Comparison of ENCODE assay signal across 8 cellular contexts in the genomic region with DNA sequence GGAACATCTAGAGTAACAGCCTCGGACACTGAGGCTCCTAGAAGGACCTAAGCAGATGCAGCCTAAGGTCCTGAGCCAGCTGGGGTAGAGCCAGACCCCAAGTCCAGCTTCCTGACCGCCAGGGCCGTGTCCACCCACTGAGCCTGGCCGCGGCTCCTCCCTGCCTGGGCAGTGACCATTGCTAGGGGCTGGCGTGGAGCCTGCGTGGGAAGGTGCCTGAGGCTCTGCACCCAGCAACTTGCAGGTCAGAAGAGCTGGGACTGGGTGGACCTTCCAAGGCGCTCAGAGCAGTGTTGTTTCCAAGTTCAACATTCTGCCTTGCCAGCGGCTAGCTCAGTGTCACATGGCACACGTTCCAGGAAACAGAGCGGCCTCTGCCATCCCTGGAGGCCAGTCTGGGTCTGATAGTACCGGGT.
DNase-seq lines count a peak whose midpoint lies in the region; ATAC-seq, FAIRE-seq and TF ChIP-seq lines count a peak whose summit lies in the region.

No MANE protein-coding gene starts in this region.

- H3K79me2 ChIP-seq in H9 (ENCODE audit: insufficient read depth, low read length) = no peaks in the 10 kb centered on the region
- peaks cover 3% of the 10 kb centered on the region for H3K79me2 ChIP-seq in smooth muscle cell (ENCODE audit: low read depth)

- H3K23ac ChIP-seq in H9 (ENCODE audit: insufficient read length, low read depth, low read length) = no peak overlapping the region

- intact Hi-C loops in breast epithelium (cut with DNase I; ENCODE audit: low total_unique reads) (no loop called here), kidney (cut with DNase I) (no loop called here)

- DNase-seq in H9 = no peak
- DNase-seq in breast epithelium (ENCODE audit: low spot score in 2 of 2) = peak; percentile 87 to 89
- peak; percentile 99 for DNase-seq in kidney
- DNase-seq in smooth muscle cell (lab: John Stamatoyannopoulos, UW; ENCODE audit: unreplicated experiment) = no peak
- DNase-seq in activated CD4-positive, alpha-beta T cell treated with anti-CD3 and anti-CD28 coated beads for 1 hour = no peak
- DNase-seq in GM20000 (ENCODE audit: low spot score) = no peak
- no peak for DNase-seq in NCI-H146 treated with DMSO at 0.1 percent for 48 hours (lab: John Stamatoyannopoulos, UW; ENCODE audit: unreplicated experiment)

- no peak overlapping the region for H3K4ac ChIP-seq in H9 (ENCODE audit: low read depth, low read length)

- H3K36me3 Mint-ChIP-seq in H9 (ENCODE audit: insufficient read depth in 1 of 3, low read depth in 3 of 3) = peaks cover 0 to 2% (median 0%) of the 10 kb centered on the region in 3 experiments; a peak in 1 of 7 replicates

- no peak overlapping the region for H2BK5ac ChIP-seq in H9 (ENCODE audit: insufficient read length, low read length)

- no peak overlapping the region for H3T11ph ChIP-seq in H9 (ENCODE audit: low read length)

- H3K4me1 ChIP-seq in H9 (ENCODE audit: insufficient read depth, low read length) (peaks cover 4% of the 10 kb centered on the region; the same call in 1 of the 2 replicates), breast epithelium (peaks cover 0 to 18% of the 10 kb centered on the region in 2 donors), kidney (ENCODE audit: control insufficient read depth in 1 of 2, insufficient read depth in 1 of 2, low read depth in 1 of 2, low read length in 2 of 2) (peaks cover 14 to 17% of the 10 kb centered on the region in 2 donors), smooth muscle cell (ENCODE audit: low read depth) (no peaks in the 10 kb centered on the region)

- TF ChIP-seq CTCF in H9 (conservative IDR thresholded peaks at IDR 0.05) = no peak
- TF ChIP-seq CTCF in breast epithelium (IDR thresholded peaks at IDR 0.05) = no peak
- TF ChIP-seq CTCF in kidney (IDR thresholded peaks at IDR 0.05; ENCODE audit: borderline replicate concordance, extremely low read depth, insufficient read depth) = no peak
- no peak for TF ChIP-seq CTCF in smooth muscle cell (IDR thresholded peaks at IDR 0.05; ENCODE audit: borderline replicate concordance, insufficient read depth, poor library complexity, severe bottlenecking)
- no peak for TF ChIP-seq CTCF in GM20000 (IDR thresholded peaks at IDR 0.05; ENCODE audit: extremely low read depth, missing control alignments)

- no peak overlapping the region for H2BK20ac ChIP-seq in H9 (ENCODE audit: low read depth, low read length, poor library complexity, severe bottlenecking)

- FAIRE-seq in kidney (lab: Jason Lieb, UNC) = peak; percentile 72

- H3K27me3 ChIP-seq in H9 (ENCODE audit: insufficient read depth, low read length) (no peaks in the 10 kb centered on the region), breast epithelium (no peaks in the 10 kb centered on the region), smooth muscle cell (ENCODE audit: low read depth) (no peaks in the 10 kb centered on the region)

- no peak overlapping the region for H3K56ac ChIP-seq in H9 (ENCODE audit: insufficient read length, low read depth, low read length)

- H3K9me3 ChIP-seq in H9 (ENCODE audit: control insufficient read depth, low read depth, low read length) = no peaks in the 10 kb centered on the region
- H3K9me3 ChIP-seq in breast epithelium = no peaks in the 10 kb centered on the region
- H3K9me3 ChIP-seq in kidney (ENCODE audit: control insufficient read depth in 1 of 2, low read length in 2 of 2) = no peaks in the 10 kb centered on the region
- H3K9me3 ChIP-seq in smooth muscle cell (replicated peaks; ENCODE audit: low read depth) = no peaks in the 10 kb centered on the region

- no peaks in the 10 kb centered on the region for H4K20me1 ChIP-seq in H9 (ENCODE audit: control insufficient read depth, insufficient read depth, insufficient read length)
- H4K20me1 ChIP-seq in smooth muscle cell (ENCODE audit: low read depth) = peaks cover 94% of the 10 kb centered on the region

- H3K27ac ChIP-seq in H9 (ENCODE audit: insufficient read length, low read depth, low read length) = no peak overlapping the region
- peak overlapping the region; percentile 83 to 86 for H3K27ac ChIP-seq in breast epithelium
- H3K27ac ChIP-seq in kidney (ENCODE audit: low read depth in 2 of 2, low read length in 2 of 2) = peak overlapping the region; percentile 83 to 86
- H3K27ac ChIP-seq in smooth muscle cell (ENCODE audit: low read depth) = no peak overlapping the region

- H2AFZ ChIP-seq in H9 (ENCODE audit: low read length) (no peak overlapping the region), smooth muscle cell (ENCODE audit: low read depth) (no peak overlapping the region)

- no peak overlapping the region for H3K4me3 Mint-ChIP-seq in H9

- TF ChIP-seq POLR2A in breast epithelium (IDR thresholded peaks at IDR 0.05) = no peak

- H3K23me2 ChIP-seq in H9 (ENCODE audit: insufficient read length, low read depth, low read length, poor library complexity, severe bottlenecking) = no peaks in the 10 kb centered on the region

- WGBS in H9 (ENCODE audit: extremely low coverage, insufficient read length, low lambda C conversion rate) = no CpG with 5 or more reads among the region's 12 CpGs
- 56% methylated on average over 12 of the region's 12 CpGs for WGBS in smooth muscle cell (ENCODE audit: low lambda C conversion rate)

- no peak overlapping the region for H3K18ac ChIP-seq in H9 (ENCODE audit: insufficient read length, low read depth, low read length)

- peaks cover 16 to 19% of the 10 kb centered on the region in 2 experiments for H3K4me1 Mint-ChIP-seq in H9

- peak overlapping the region; percentile 66; the same call in 1 of the 2 replicates for H3K14ac ChIP-seq in H9 (ENCODE audit: insufficient read depth, low read length)

- H4K8ac ChIP-seq in H9 (replicated peaks; ENCODE audit: insufficient read length, low read depth, low read length) = no peak overlapping the region

- H3F3A ChIP-seq in smooth muscle cell (ENCODE audit: low read depth) = no peaks in the 10 kb centered on the region

- H3K9me3 Mint-ChIP-seq in H9 = no peaks in the 10 kb centered on the region

- no peak overlapping the region for H4K5ac ChIP-seq in H9 (ENCODE audit: insufficient read length, low read depth, low read length)

- no peak overlapping the region for H2BK15ac ChIP-seq in H9 (ENCODE audit: low read depth, low read length)

- peaks cover 46% of the 10 kb centered on the region for H3K27me3 Mint-ChIP-seq in H9 (ENCODE audit: low read depth)

- no peak overlapping the region for H2AK5ac ChIP-seq in H9 (ENCODE audit: insufficient read length, low read length)

- no peak overlapping the region for H2BK12ac ChIP-seq in H9 (ENCODE audit: insufficient read length, low read depth, low read length)

- peak overlapping the region in 1 of 3 donors; percentile 41 for H3K4me3 ChIP-seq in breast epithelium
- no peak overlapping the region for H3K4me3 ChIP-seq in kidney (ENCODE audit: low read length in 2 of 2)
- H3K4me3 ChIP-seq in smooth muscle cell = no peak overlapping the region

- H4K91ac ChIP-seq in H9 (ENCODE audit: insufficient read length, low read depth, low read length) = no peak overlapping the region

- no peak overlapping the region for H3K4me2 ChIP-seq in H9 (ENCODE audit: insufficient read depth, insufficient read length, low read length)
- peak overlapping the region; percentile 11 for H3K4me2 ChIP-seq in smooth muscle cell

- no peak overlapping the region for H3K27ac Mint-ChIP-seq in H9

- H2BK120ac ChIP-seq in H9 (ENCODE audit: low read depth, low read length, poor library complexity, severe bottlenecking) = no peak overlapping the region

- no peaks in the 10 kb centered on the region for H3K79me1 ChIP-seq in H9 (ENCODE audit: insufficient read depth, low read depth, low read length, poor library complexity, severe bottlenecking)

- H3K36me3 ChIP-seq in breast epithelium (no peaks in the 10 kb centered on the region), kidney (ENCODE audit: control insufficient read depth in 1 of 2, insufficient read depth in 2 of 2, low read length in 2 of 2) (no peaks in the 10 kb centered on the region), smooth muscle cell (ENCODE audit: low read depth) (no peaks in the 10 kb centered on the region)

- no peak for ATAC-seq in HG03354 (IDR thresholded peaks at IDR 0.05; ENCODE audit: poor library complexity, severe bottlenecking, unreplicated experiment)

- no peak overlapping the region for H3K9ac ChIP-seq in H9 (ENCODE audit: extremely low read depth, insufficient read length, low read length)
- H3K9ac ChIP-seq in kidney (ENCODE audit: low read length in 2 of 2) = peak overlapping the region in 1 of 2 donors; percentile 12
- H3K9ac ChIP-seq in smooth muscle cell (ENCODE audit: low read depth) = no peak overlapping the region

Comparison
In these comparisons a context has a peak if more than half of its experiments do, and no peak if none do; other contexts are left out.
1. DNase-seq: peak in breast epithelium (2 of 2) and kidney (single experiment); none in H9 (single experiment), smooth muscle cell (single experiment), activated CD4-positive, alpha-beta T cell treated with anti-CD3 and anti-CD28 coated beads for 1 hour (single experiment), GM20000 (single experiment) and NCI-H146 treated with DMSO at 0.1 percent for 48 hours (single experiment).
2. H3K27ac ChIP-seq: peak in breast epithelium (2 of 2) and kidney (2 of 2); none in H9 (single experiment) and smooth muscle cell (single experiment).